In genomic region chr6:144335914-144336313, GRCh38 we compare ENCODE assay signal across 8 cellular contexts. TPM values are rescaled to one million over a fixed set of nuclear protein-coding genes. Genes with fewer than 3 reads are reported as not detected.
DNase-seq lines count a peak whose midpoint lies in the region; ATAC-seq, FAIRE-seq and TF ChIP-seq lines count a peak whose summit lies in the region.

No MANE protein-coding gene starts in this region.

- no peak overlapping the region for H2BK120ac ChIP-seq in H1 (replicated peaks; ENCODE audit: low read depth, low read length)

- H3K9ac ChIP-seq in H1 (replicated peaks in 1 of 4; ENCODE audit: extremely low read depth in 1 of 4, low read depth in 3 of 4, low read length in 3 of 4): no peak overlapping the region
- H3K9ac ChIP-seq in kidney (ENCODE audit: low read length in 2 of 2): no peak overlapping the region

- no peak for TF ChIP-seq RAD21 in H1 (IDR thresholded peaks at IDR 0.05 in 1 of 2, conservative IDR thresholded peaks at IDR 0.05 in 1 of 2; ENCODE audit: low read depth in 2 of 2, low read length in 2 of 2)

- H3K23me2 ChIP-seq in H1 (ENCODE audit: low read depth, low read length): no peaks in the 10 kb centered on the region; the same call in 1 of the 2 replicates

- no peak overlapping the region for H3K56ac ChIP-seq in H1 (replicated peaks; ENCODE audit: insufficient read length, low read depth, low read length)

- H3K27ac ChIP-seq in KOPT-K1 (ENCODE audit: low read depth, low read length, poor library complexity, severe bottlenecking): peak overlapping the region; percentile 72
- H3K27ac ChIP-seq in H1 (ENCODE audit: low read depth, low read length): no peak overlapping the region
- H3K27ac ChIP-seq in kidney (ENCODE audit: low read depth in 2 of 2, low read length in 2 of 2): no peak overlapping the region

- peaks cover 0 to 87% of the 10 kb centered on the region in 2 experiments for H3K79me2 ChIP-seq in H1 (ENCODE audit: control insufficient read depth in 1 of 2, insufficient read depth in 2 of 2, low read length in 2 of 2)

- H3K36me3 ChIP-seq in KOPT-K1 (ENCODE audit: insufficient read depth, low read length) (no peaks in the 10 kb centered on the region), H1 (ENCODE audit: control insufficient read depth in 2 of 4, insufficient read depth in 4 of 4, low read length in 3 of 4) (no peaks in the 10 kb centered on the region), kidney (ENCODE audit: control insufficient read depth in 1 of 2, insufficient read depth in 2 of 2, low read length in 2 of 2) (no peaks in the 10 kb centered on the region)

- TF ChIP-seq POLR2A in H1 (IDR thresholded peaks at IDR 0.05; ENCODE audit: control extremely low read depth in 1 of 2, low read depth in 2 of 2, low read length in 2 of 2): no peak

- H3K4ac ChIP-seq in H1 (replicated peaks; ENCODE audit: insufficient read length, low read depth, low read length): no peak overlapping the region

- no peaks in the 10 kb centered on the region for H3K27me3 ChIP-seq in H1 (replicated peaks in 1 of 4; ENCODE audit: control insufficient read depth in 3 of 4, extremely low read depth in 1 of 4, insufficient read depth in 3 of 4, low read length in 3 of 4)

- H3K4me3 ChIP-seq in H1 (ENCODE audit: extremely low read depth in 1 of 4, insufficient read depth in 2 of 4, low read depth in 3 of 4, low read length in 4 of 4) (no peak overlapping the region), kidney (ENCODE audit: low read length in 2 of 2) (no peak overlapping the region)

- TF ChIP-seq CTCF in H1 (IDR thresholded peaks at IDR 0.05; ENCODE audit: control extremely low read depth in 1 of 3, insufficient read depth in 1 of 3, low read depth in 1 of 3, low read length in 3 of 3) (no peak), kidney (IDR thresholded peaks at IDR 0.05; ENCODE audit: borderline replicate concordance, extremely low read depth, insufficient read depth) (no peak)

- H4K8ac ChIP-seq in H1 (ENCODE audit: extremely low read depth, insufficient read depth, low read length): peak overlapping the region; percentile 12; the same call in 1 of the 2 replicates

- H4K5ac ChIP-seq in H1 (ENCODE audit: insufficient read length, low read depth, low read length): no peak overlapping the region

- no peak overlapping the region for H3K23ac ChIP-seq in H1 (ENCODE audit: insufficient read length)

- 93% methylated on average over 5 of the region's 5 CpGs; no CpG with 5 or more reads in 1 of the 2 experiments for WGBS in H1 (ENCODE audit: extremely low coverage in 1 of 2, insufficient coverage in 1 of 2, insufficient read length in 1 of 2, insufficient replicate concordance in 2 of 2, low coverage in 1 of 2, low lambda C conversion rate in 2 of 2, missing lambda C conversion rate in 1 of 2), 2 experiments

- no peaks in the 10 kb centered on the region for H3K9me3 ChIP-seq in KOPT-K1 (ENCODE audit: insufficient read depth, low read length, poor library complexity, severe bottlenecking)
- no peaks in the 10 kb centered on the region for H3K9me3 ChIP-seq in H1 (ENCODE audit: insufficient read depth in 2 of 2, low read depth in 1 of 2, low read length in 1 of 2)
- H3K9me3 ChIP-seq in kidney (ENCODE audit: control insufficient read depth in 1 of 2, low read length in 2 of 2): no peaks in the 10 kb centered on the region

- TF ChIP-seq EP300 in H1 (IDR thresholded peaks at IDR 0.05; ENCODE audit: borderline replicate concordance in 1 of 2, low read depth in 2 of 2, low read length in 2 of 2): no peak

- 0 out of 2 replicates have a peak overlapping the region, but pooled peaks have one; percentile 18 for H2BK5ac ChIP-seq in H1 (ENCODE audit: low read depth, low read length)

- CTCF ChIA-PET in H1 (lab: Charles Lee; ENCODE audit: partially characterized antibody): interaction anchor here (1.2 kb wide), 1 partner anchor 119 kb away, joined by 4 read pairs; no protein-coding TSS in a partner anchor

- H3K18ac ChIP-seq in H1 (ENCODE audit: extremely low read depth, low read length): no peak overlapping the region

- intact Hi-C loops in kidney (cut with DNase I): no loop called here

- H3K4me1 ChIP-seq in H1 (replicated peaks in 1 of 4; ENCODE audit: control insufficient read depth in 3 of 4, insufficient read depth in 4 of 4, low read length in 3 of 4) (peaks cover 2 to 10% (median 9%) of the 10 kb centered on the region in 4 experiments; a peak in 6 of 7 replicates), kidney (ENCODE audit: control insufficient read depth in 1 of 2, insufficient read depth in 1 of 2, low read depth in 1 of 2, low read length in 2 of 2) (peaks cover 4 to 17% of the 10 kb centered on the region in 2 donors)

- no peak overlapping the region for H4K91ac ChIP-seq in H1 (replicated peaks; ENCODE audit: insufficient read length, low read length)

- DNase-seq in Caki2 (ENCODE audit: low read depth) (peak; percentile 25), H1 (ENCODE audit: low read depth in 1 of 2, low spot score in 2 of 2) (peak in 1 of 2 experiments; percentile 41), NCI-H2171 (lab: John Stamatoyannopoulos, UW) (no peak), SHP77 (lab: John Stamatoyannopoulos, UW) (no peak), NCI-H1105 treated with DMSO at 0.1 percent for 48 hours (lab: John Stamatoyannopoulos, UW) (no peak), kidney (no peak)

- no peak overlapping the region for H2AFZ ChIP-seq in H1 (ENCODE audit: low read length)

- H4K20me1 ChIP-seq in H1 (replicated peaks in 1 of 2; ENCODE audit: control insufficient read depth in 1 of 2, insufficient read depth in 2 of 2, low read length in 2 of 2): peaks cover 0 to 2% of the 10 kb centered on the region in 2 experiments

- POLR2A ChIA-PET in H1 (lab: Charles Lee; ENCODE audit: partially characterized antibody): interaction anchor here (1.4 kb wide), 1 partner anchor 12 kb away, joined by 3 read pairs; no protein-coding TSS in a partner anchor

- H3K79me1 ChIP-seq in H1 (ENCODE audit: low read depth, low read length): no peaks in the 10 kb centered on the region; the same call in none of the 2 replicates

- H2BK15ac ChIP-seq in H1 (ENCODE audit: low read length): no peak overlapping the region

- ATAC-seq in GM21367 (IDR thresholded peaks at IDR 0.05; ENCODE audit: unreplicated experiment): peak; percentile 46

- in situ Hi-C loops in Caki2 (cut with HindIII; ENCODE audit: low pct_unique_long_range_greater_than_20kb, low sequenced_read_pairs): no loop called here

- 0 out of 2 replicates have a peak overlapping the region, but pooled peaks have one; percentile 70 for H2AK5ac ChIP-seq in H1 (ENCODE audit: low read depth, low read length)

- no peak overlapping the region for H3K14ac ChIP-seq in H1 (ENCODE audit: insufficient read length)

- FAIRE-seq in H1 (lab: Jason Lieb, UNC): no peak
- FAIRE-seq in kidney (lab: Jason Lieb, UNC): no peak

- no peak overlapping the region for H2BK12ac ChIP-seq in H1 (ENCODE audit: low read depth, low read length)

- H2BK20ac ChIP-seq in H1 (ENCODE audit: low read length): no peak overlapping the region

- H3K4me2 ChIP-seq in H1 (ENCODE audit: insufficient read depth in 1 of 2, low read depth in 2 of 2, low read length in 2 of 2): no peak overlapping the region

TF ChIP-seq in H1, 55 proteins besides CTCF, POLR2A, EP300 and RAD21:
- TF ChIP-seq SP2 (IDR thresholded peaks at IDR 0.05; ENCODE audit: low read length): no peak
- peak; percentile 20; the same call in 1 of the 2 replicates for TF ChIP-seq POLR2AphosphoS5 (IDR thresholded peaks at IDR 0.05; ENCODE audit: low read depth, low read length)

RNA-seq across cellular contexts. Expression of gene UTRN, which starts 50.8 kb away (rescaled TPM):
- 38.2 and 38.5 TPM in 2 replicates for total RNA-seq in Caki2 (2014; rRNA removed; shearing (Covaris generic); ENCODE audit: low replicate concordance)
- total RNA-seq in H1 (2021; fragmentation: NEBNext Ultra II Directional; extraction: Animal tissue kit (Norgen Biotek cat#: 25700)): 91.2 and 112 TPM in 2 replicates
- 21.8 and 25.0 TPM in 2 replicates for polyA plus RNA-seq in H1 (2011; rRNA removed)
- polyA plus RNA-seq in H1 (2011; cell fraction: cytosol; rRNA removed): 30.4 TPM
- 45.8 TPM for polyA plus RNA-seq in H1 (2011; cell fraction: nucleus; rRNA removed)
- polyA plus RNA-seq in H1 (2012, experiment 1 of 2): 34.7 to 45.5 TPM (median 41.2 TPM) in 4 replicates
- 1.9 TPM for polyA plus RNA-seq in H1 (2012, experiment 2 of 2)
- 37.2 TPM for polyA plus RNA-seq in H1 (2013, experiment 1 of 2)
- 37.2 TPM for polyA plus RNA-seq in H1 (2013, experiment 2 of 2)
- 85.4 and 136 TPM in 2 replicates for polyA minus RNA-seq in H1 (2011; rRNA and poly(A)+ RNA removed)
- 81.0 TPM for polyA minus RNA-seq in H1 (2011; cell fraction: cytosol; rRNA and poly(A)+ RNA removed)
- polyA minus RNA-seq in H1 (2011; cell fraction: nucleus; rRNA and poly(A)+ RNA removed): 206 TPM
- total RNA-seq in kidney: 210 TPM
- polyA plus RNA-seq in kidney (ENCODE audit: insufficient read depth, low read depth, low replicate concordance): 8.3 TPM
